8 cellular contexts compared by ENCODE assay signal in the genomic region with DNA sequence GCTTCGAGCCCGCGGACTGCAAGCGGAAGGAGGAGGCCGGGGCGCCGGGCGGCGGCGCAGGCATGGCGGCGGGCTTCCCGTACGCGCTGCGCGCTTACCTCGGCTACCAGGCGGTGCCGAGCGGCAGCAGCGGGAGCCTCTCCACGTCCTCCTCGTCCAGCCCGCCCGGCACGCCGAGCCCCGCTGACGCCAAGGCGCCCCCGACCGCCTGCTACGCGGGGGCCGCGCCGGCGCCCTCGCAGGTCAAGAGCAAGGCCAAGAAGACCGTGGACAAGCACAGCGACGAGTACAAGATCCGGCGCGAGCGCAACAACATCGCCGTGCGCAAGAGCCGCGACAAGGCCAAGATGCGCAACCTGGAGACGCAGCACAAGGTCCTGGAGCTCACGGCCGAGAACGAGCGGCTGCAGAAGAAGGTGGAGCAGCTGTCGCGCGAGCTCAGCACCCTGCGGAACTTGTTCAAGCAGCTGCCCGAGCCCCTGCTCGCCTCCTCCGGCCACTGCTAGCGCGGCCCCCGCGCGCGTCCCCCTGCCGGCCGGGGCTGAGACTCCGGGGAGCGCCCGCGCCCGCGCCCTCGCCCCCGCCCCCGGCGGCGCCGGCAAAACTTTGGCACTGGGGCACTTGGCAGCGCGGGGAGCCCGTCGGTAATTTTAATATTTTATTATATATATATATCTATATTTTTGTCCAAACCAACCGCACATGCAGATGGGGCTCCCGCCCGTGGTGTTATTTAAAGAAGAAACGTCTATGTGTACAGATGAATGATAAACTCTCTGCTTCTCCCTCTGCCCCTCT. TPM values are rescaled to one million over a fixed set of nuclear protein-coding genes. Genes with fewer than 3 reads are reported as not detected.
DNase-seq lines count a peak whose midpoint lies in the region; ATAC-seq and TF ChIP-seq lines count a peak whose summit lies in the region.

No MANE protein-coding gene starts in this region.

- H3K79me2 ChIP-seq in OCI-LY7 (ENCODE audit: insufficient read depth, low read depth, low read length) (peaks cover 17% of the 10 kb centered on the region), osteoblast (ENCODE audit: insufficient read depth, low read length) (peaks cover 40% of the 10 kb centered on the region)

- no peaks in the 10 kb centered on the region for H3K36me3 ChIP-seq in OCI-LY7 (ENCODE audit: insufficient read depth, low read length)
- H3K36me3 ChIP-seq in osteoblast (ENCODE audit: insufficient read depth, low read length), result no peaks in the 10 kb centered on the region
- H3K36me3 ChIP-seq in urinary bladder (ENCODE audit: insufficient read depth), result no peaks in the 10 kb centered on the region

- BruUV-seq in OCI-LY7 (replicated peaks; lab: Mats Ljungman, UMichigan), result no TSS peak

- ATAC-seq in HG03039 (IDR thresholded peaks at IDR 0.05; ENCODE audit: unreplicated experiment), result peak; percentile 22

- CTCF ChIA-PET in OCI-LY7 (lab: Charles Lee; ENCODE audit: unreplicated experiment), result no interaction called here

- POLR2A ChIA-PET in OCI-LY7 (lab: Charles Lee), result no interaction called here

- H3K4me2 ChIP-seq in OCI-LY7 (ENCODE audit: low read length) (peak overlapping the region; percentile 81), osteoblast (ENCODE audit: insufficient read depth, low read length) (peak overlapping the region; percentile 88)

- H3K27ac Mint-ChIP-seq in activated T-helper 1 cell treated with anti-CD3 and anti-CD28 coated beads, Interleukin-12 subunit alpha, Interleukin-12 subunit beta, Interleukin-2, Interleukin-4 antibody, amounts not matched to agents 30 ng/mL and 10 ng/mL and 1 ng/mL, durations not matched to agents 14 hours and 24 hours and 36 hours, result peak overlapping the region; percentile 97

- intact Hi-C loops in OCI-LY7 (cut with micrococcal nuclease; ENCODE audit: unreplicated experiment), result loop anchor here (5.0 kb wide), 3 partner anchors 96 to 541 kb away; partner anchors contain the start of gene PARD6B
- intact Hi-C loops in activated T-helper 1 cell treated with anti-CD3 and anti-CD28 coated beads, Interleukin-12 subunit alpha, Interleukin-12 subunit beta, Interleukin-2, Interleukin-4 antibody, amounts not matched to agents 30 ng/mL and 10 ng/mL and 1 ng/mL, durations not matched to agents 14 hours and 24 hours and 36 hours (cut with micrococcal nuclease), result loop anchor here (1.0 to 5.0 kb wide), 5 partner anchors 96 to 533 kb away; no protein-coding TSS in a partner anchor

- H3K4me3 ChIP-seq in OCI-LY7 (ENCODE audit: low read depth, low read length, poor library complexity, severe bottlenecking) (peak overlapping the region; percentile 97), fibroblast of villous mesenchyme (ENCODE audit: low read depth, low read length) (peak overlapping the region; percentile 81), osteoblast (ENCODE audit: insufficient read depth, low read length) (peak overlapping the region; percentile 86), urinary bladder (ENCODE audit: low read depth, low read length) (peak overlapping the region; percentile 91)

- no peaks in the 10 kb centered on the region for H3K9me3 Mint-ChIP-seq in activated T-helper 1 cell treated with anti-CD3 and anti-CD28 coated beads, Interleukin-12 subunit alpha, Interleukin-12 subunit beta, Interleukin-2, Interleukin-4 antibody, amounts not matched to agents 30 ng/mL and 10 ng/mL and 1 ng/mL, durations not matched to agents 14 hours and 24 hours and 36 hours

- H3K9me3 ChIP-seq in OCI-LY7 (ENCODE audit: low read length), result no peaks in the 10 kb centered on the region
- H3K9me3 ChIP-seq in osteoblast (ENCODE audit: low read depth, low read length), result no peaks in the 10 kb centered on the region

- peaks cover 3% of the 10 kb centered on the region for H3K27me3 Mint-ChIP-seq in activated T-helper 1 cell treated with anti-CD3 and anti-CD28 coated beads, Interleukin-12 subunit alpha, Interleukin-12 subunit beta, Interleukin-2, Interleukin-4 antibody, amounts not matched to agents 30 ng/mL and 10 ng/mL and 1 ng/mL, durations not matched to agents 14 hours and 24 hours and 36 hours (ENCODE audit: insufficient read depth)

- peak overlapping the region; percentile 70 for H2AFZ ChIP-seq in OCI-LY7 (ENCODE audit: low read length)
- no peak overlapping the region for H2AFZ ChIP-seq in osteoblast (ENCODE audit: low read length)

- H3K4me3 Mint-ChIP-seq in activated T-helper 1 cell treated with anti-CD3 and anti-CD28 coated beads, Interleukin-12 subunit alpha, Interleukin-12 subunit beta, Interleukin-2, Interleukin-4 antibody, amounts not matched to agents 30 ng/mL and 10 ng/mL and 1 ng/mL, durations not matched to agents 14 hours and 24 hours and 36 hours, result peak overlapping the region; percentile 95

- WGBS in urinary bladder, result under 1% methylated on average over 93 of the region's 93 CpGs

- peaks cover 16% of the 10 kb centered on the region for H3K4me1 ChIP-seq in OCI-LY7 (ENCODE audit: insufficient read depth, low read length, poor library complexity, severe bottlenecking)
- H3K4me1 ChIP-seq in osteoblast (ENCODE audit: insufficient read depth, low read length), result peaks cover 21% of the 10 kb centered on the region
- H3K4me1 ChIP-seq in urinary bladder (ENCODE audit: insufficient read depth), result no peaks in the 10 kb centered on the region

- H3K4me1 Mint-ChIP-seq in activated T-helper 1 cell treated with anti-CD3 and anti-CD28 coated beads, Interleukin-12 subunit alpha, Interleukin-12 subunit beta, Interleukin-2, Interleukin-4 antibody, amounts not matched to agents 30 ng/mL and 10 ng/mL and 1 ng/mL, durations not matched to agents 14 hours and 24 hours and 36 hours (ENCODE audit: low read depth), result peaks cover 27% of the 10 kb centered on the region

- no peaks in the 10 kb centered on the region for H3K9me2 ChIP-seq in OCI-LY7 (ENCODE audit: insufficient read depth, low read length)

- H3K36me3 Mint-ChIP-seq in activated T-helper 1 cell treated with anti-CD3 and anti-CD28 coated beads, Interleukin-12 subunit alpha, Interleukin-12 subunit beta, Interleukin-2, Interleukin-4 antibody, amounts not matched to agents 30 ng/mL and 10 ng/mL and 1 ng/mL, durations not matched to agents 14 hours and 24 hours and 36 hours (ENCODE audit: low read depth), result peaks cover 22% of the 10 kb centered on the region

- H3K27me3 ChIP-seq in osteoblast (ENCODE audit: insufficient read depth, low read length), result no peaks in the 10 kb centered on the region

- H3K27ac ChIP-seq in OCI-LY7 (ENCODE audit: low read depth, low read length, poor library complexity, severe bottlenecking) (peak overlapping the region; percentile 95), osteoblast (ENCODE audit: low read depth, low read length) (peak overlapping the region; percentile 96), urinary bladder (ENCODE audit: low read depth) (peak overlapping the region; percentile 99)

- peak; percentile 45 for TF ChIP-seq CTCF in OCI-LY7 (conservative IDR thresholded peaks at IDR 0.05; ENCODE audit: low read length)
- no peak for TF ChIP-seq CTCF in fibroblast of villous mesenchyme (IDR thresholded peaks at IDR 0.05; ENCODE audit: insufficient read depth, low read depth, low read length)
- peak; percentile 5 for TF ChIP-seq CTCF in osteoblast (IDR thresholded peaks at IDR 0.05; ENCODE audit: extremely low read depth, low read depth, low read length)

- DNase-seq in NCI-H524 (lab: John Stamatoyannopoulos, UW) (peak; percentile 52 to 64), NCI-H524 treated with DMSO at 0.1 percent for 48 hours (lab: John Stamatoyannopoulos, UW) (no peak), OCI-LY7 (ENCODE audit: low spot score) (peak; percentile 84), fibroblast of villous mesenchyme (ENCODE audit: low read depth) (no peak), osteoblast (ENCODE audit: insufficient read length, low spot score, missing footprints) (peak; percentile 92)
- DNase-seq in activated T-helper 1 cell treated with anti-CD3 and anti-CD28 coated beads, Interleukin-12 subunit alpha, Interleukin-12 subunit beta, Interleukin-2, Interleukin-4 antibody, amounts not matched to agents 30 ng/mL and 10 ng/mL and 1 ng/mL, durations not matched to agents 14 hours and 24 hours and 36 hours (ENCODE audit: low spot score), result peak; percentile 44

- H4K20me1 ChIP-seq in OCI-LY7 (ENCODE audit: insufficient read depth, low read length) (no peaks in the 10 kb centered on the region), osteoblast (ENCODE audit: insufficient read depth, low read length) (peaks cover 32% of the 10 kb centered on the region)

RNA-seq across cellular contexts. Expression of gene CEBPB, which starts 1.1 kb away (rescaled TPM):
- 31.0 and 47.6 TPM in 2 replicates for total RNA-seq in OCI-LY7 (2014; rRNA removed; shearing (Covaris generic))
- total RNA-seq in OCI-LY7 (2022) (48.2 and 48.4 TPM in 2 replicates), fibroblast of villous mesenchyme (70.4 and 71.5 TPM in 2 replicates), osteoblast (75.7 and 79.3 TPM in 2 replicates), urinary bladder (13.1 TPM)
- total RNA-seq in activated T-helper 1 cell treated with anti-CD3 and anti-CD28 coated beads, Interleukin-12 subunit alpha, Interleukin-12 subunit beta, Interleukin-2, Interleukin-4 antibody, amounts not matched to agents 30 ng/mL and 10 ng/mL and 1 ng/mL, durations not matched to agents 14 hours and 24 hours and 36 hours, result 52.3 and 55.2 TPM in 2 replicates
- 76.6 TPM for polyA plus RNA-seq in urinary bladder

RNA-seq across cellular contexts. Expression of gene PEDS1, which starts 38.2 kb away (rescaled TPM):
- 12.0 and 25.9 TPM in 2 replicates for total RNA-seq in OCI-LY7 (2014; rRNA removed; shearing (Covaris generic))
- total RNA-seq in OCI-LY7 (2022) (19.5 and 22.0 TPM in 2 replicates), fibroblast of villous mesenchyme (25.9 and 27.7 TPM in 2 replicates), osteoblast (33.3 and 37.6 TPM in 2 replicates), urinary bladder (9.9 TPM)
- total RNA-seq in activated T-helper 1 cell treated with anti-CD3 and anti-CD28 coated beads, Interleukin-12 subunit alpha, Interleukin-12 subunit beta, Interleukin-2, Interleukin-4 antibody, amounts not matched to agents 30 ng/mL and 10 ng/mL and 1 ng/mL, durations not matched to agents 14 hours and 24 hours and 36 hours, result 30.7 and 33.4 TPM in 2 replicates
- polyA plus RNA-seq in urinary bladder, result 54.2 TPM

Comparison
In these comparisons a context has a peak if more than half of its experiments do, and no peak if none do; other contexts are left out.
1. DNase-seq: peak in NCI-H524 (2 of 2), OCI-LY7 (single experiment), activated T-helper 1 cell treated with anti-CD3 and anti-CD28 coated beads, Interleukin-12 subunit alpha, Interleukin-12 subunit beta, Interleukin-2, Interleukin-4 antibody, amounts not matched to agents 30 ng/mL and 10 ng/mL and 1 ng/mL, durations not matched to agents 14 hours and 24 hours and 36 hours (single experiment) and osteoblast (single experiment); none in NCI-H524 treated with DMSO at 0.1 percent for 48 hours (single experiment) and fibroblast of villous mesenchyme (single experiment).
2. Peak in every context shown above with its lines, with median percentiles within 50 percentile points of each other: H3K27ac ChIP-seq and H3K4me3 ChIP-seq.